ENCODE assay signal across 8 cellular contexts in genomic region chrX:53094584-53094908, GRCh38. TPM values are rescaled to one million over a fixed set of nuclear protein-coding genes. Genes with fewer than 3 reads are reported as not detected.
A peak's percentile ranks its signal among the peaks of the same experiment; 100 is the strongest.
DNase-seq lines count a peak whose midpoint lies in the region; ATAC-seq and TF ChIP-seq lines count a peak whose summit lies in the region.

No MANE protein-coding gene starts in this region.

- no peak for ATAC-seq in GM23338
- ATAC-seq in activated B cell treated with CpG ODN at 0.5 μM for 24 hours (ENCODE audit: low read depth): no peak

- H3K27me3 Mint-ChIP-seq in GM23338 (ENCODE audit: insufficient read depth, low read depth, poor library complexity) (peaks cover 4% of the 10 kb centered on the region), activated B cell treated with CpG ODN at 0.5 μM for 24 hours (no peaks in the 10 kb centered on the region), glutamatergic neuron (ENCODE audit: unreplicated experiment) (peaks cover 1% of the 10 kb centered on the region)

- H3K36me3 ChIP-seq in GM23338 (ENCODE audit: insufficient read depth) (no peaks in the 10 kb centered on the region), skeletal muscle tissue (ENCODE audit: control insufficient read depth in 3 of 3, insufficient read depth in 3 of 3, low read length in 3 of 3) (no peaks in the 10 kb centered on the region)

- DNase-seq in GM23338 (ENCODE audit: low spot score) (no peak), activated B cell treated with CpG ODN at 0.5 μM for 24 hours (no peak), glutamatergic neuron (no peak), NCI-H1930 (lab: John Stamatoyannopoulos, UW) (no peak), cerebellum (ENCODE audit: low spot score) (no peak), NCI-H526 treated with DMSO at 0.1 percent for 48 hours (lab: John Stamatoyannopoulos, UW) (no peak)
- no peak for DNase-seq in stimulated activated CD4-positive, alpha-beta T cell treated with anti-CD3 and anti-CD28 coated beads, Interleukin-2, amount 100 ng/mL, for 24 hours

- H3K4me1 ChIP-seq in GM23338 (ENCODE audit: insufficient read depth): no peaks in the 10 kb centered on the region
- H3K4me1 ChIP-seq in skeletal muscle tissue (ENCODE audit: control insufficient read depth in 3 of 3, insufficient read depth in 3 of 3, low read length in 3 of 3): peaks cover 0 to 9% (median 2%) of the 10 kb centered on the region in 3 donors

- TF ChIP-seq CTCF in GM23338 (conservative IDR thresholded peaks at IDR 0.05; ENCODE audit: low read depth in 2 of 2): no peak
- TF ChIP-seq CTCF in activated B cell treated with CpG ODN at 0.5 μM for 24 hours (IDR thresholded peaks at IDR 0.05): no peak
- no peak for TF ChIP-seq CTCF in glutamatergic neuron (IDR thresholded peaks at IDR 0.05; ENCODE audit: partially characterized antibody, unreplicated experiment)

- no peaks in the 10 kb centered on the region for H3K9me2 ChIP-seq in GM23338 (ENCODE audit: insufficient read depth)

- H3K4me3 ChIP-seq in GM23338 (peak overlapping the region; percentile 73), skeletal muscle tissue (ENCODE audit: low read length in 3 of 3) (peak overlapping the region; percentile 71 to 84 (median 81))

- H3K27me3 ChIP-seq in GM23338 (ENCODE audit: insufficient read depth) (no peaks in the 10 kb centered on the region), skeletal muscle tissue (ENCODE audit: control insufficient read depth in 3 of 3, insufficient read depth in 3 of 3, low read length in 3 of 3) (no peaks in the 10 kb centered on the region)

- peak overlapping the region; percentile 65 to 81 (median 74) for H3K9ac ChIP-seq in skeletal muscle tissue (ENCODE audit: low read depth in 1 of 3, low read length in 3 of 3)

- no peaks in the 10 kb centered on the region for H4K20me1 ChIP-seq in GM23338 (replicated peaks; ENCODE audit: insufficient read depth)

- H2AFZ ChIP-seq in GM23338: peak overlapping the region; percentile 86

- H3K27ac ChIP-seq in GM23338 (ENCODE audit: low read depth): no peak overlapping the region
- H3K27ac ChIP-seq in skeletal muscle tissue (ENCODE audit: low read depth, low read length): peak overlapping the region; percentile 66

- H3K79me2 ChIP-seq in GM23338 (replicated peaks; ENCODE audit: insufficient read depth): no peaks in the 10 kb centered on the region; the same call in 1 of the 2 replicates

- peak overlapping the region; percentile 84 for H3K4me2 ChIP-seq in GM23338

- H3K36me3 Mint-ChIP-seq in GM23338 (ENCODE audit: low read depth) (peaks cover 3% of the 10 kb centered on the region), activated B cell treated with CpG ODN at 0.5 μM for 24 hours (ENCODE audit: low read depth) (peaks cover 6% of the 10 kb centered on the region), glutamatergic neuron (ENCODE audit: unreplicated experiment) (no peaks in the 10 kb centered on the region)

- H3K27ac Mint-ChIP-seq in GM23338 (peak overlapping the region; percentile 84; the same call in 1 of the 2 replicates), activated B cell treated with CpG ODN at 0.5 μM for 24 hours (peak overlapping the region; percentile 85), glutamatergic neuron (ENCODE audit: unreplicated experiment) (peak overlapping the region; percentile 81)

- H3F3A ChIP-seq in GM23338 (replicated peaks; ENCODE audit: low read depth): no peaks in the 10 kb centered on the region

- CTCF ChIA-PET in activated B cell treated with CpG ODN at 0.5 μM for 24 hours (lab: Charles Lee): no interaction called here

- H3K4me3 Mint-ChIP-seq in GM23338: peak overlapping the region; percentile 94
- H3K4me3 Mint-ChIP-seq in activated B cell treated with CpG ODN at 0.5 μM for 24 hours: peak overlapping the region; percentile 88
- peak overlapping the region; percentile 95 for H3K4me3 Mint-ChIP-seq in glutamatergic neuron (ENCODE audit: unreplicated experiment)

- POLR2A ChIA-PET in activated B cell treated with CpG ODN at 0.5 μM for 24 hours (lab: Charles Lee): interaction anchor here (0.6 to 1.3 kb wide), 4 partner anchors 12 to 950 kb away, joined by 3 to 10 read pairs (median 4); partner anchors contain the start of genes PHF8 and TSPYL2

- H3K9me3 ChIP-seq in skeletal muscle tissue (ENCODE audit: control insufficient read depth in 3 of 3, low read length in 3 of 3): no peaks in the 10 kb centered on the region

- H3K9me3 Mint-ChIP-seq in GM23338 (no peaks in the 10 kb centered on the region), activated B cell treated with CpG ODN at 0.5 μM for 24 hours (no peaks in the 10 kb centered on the region), glutamatergic neuron (ENCODE audit: unreplicated experiment) (peaks cover 2% of the 10 kb centered on the region)

- H3K4me1 Mint-ChIP-seq in GM23338: peaks cover 11% of the 10 kb centered on the region; the same call in 2 of the 3 replicates
- H3K4me1 Mint-ChIP-seq in activated B cell treated with CpG ODN at 0.5 μM for 24 hours: peaks cover 16% of the 10 kb centered on the region
- peaks cover 4% of the 10 kb centered on the region for H3K4me1 Mint-ChIP-seq in glutamatergic neuron (ENCODE audit: low read depth, unreplicated experiment)

- intact Hi-C loops in activated B cell treated with CpG ODN at 0.5 μM for 24 hours (cut with micrococcal nuclease): loop anchor here (5.0 kb wide), 2 partner anchors 517 to 1088 kb away; partner anchors contain the start of gene FAM120C

TF ChIP-seq in GM23338, 12 proteins besides CTCF, POLR2A, EP300 and RAD21 (continues in another document):
- TF ChIP-seq EZH2phosphoT487 (IDR thresholded peaks at IDR 0.05; ENCODE audit: unreplicated experiment) (no peak), EZH2 (IDR thresholded peaks at IDR 0.05; ENCODE audit: low read depth, unreplicated experiment) (no peak), NANOG (IDR thresholded peaks at IDR 0.05; ENCODE audit: borderline replicate concordance) (no peak), ZNF114 (CRISPR knock-in tag; IDR thresholded peaks at IDR 0.05) (no peak), POLR2AphosphoS5 (IDR thresholded peaks at IDR 0.05; ENCODE audit: low read depth) (no peak), STAT1 (IDR thresholded peaks at IDR 0.05; ENCODE audit: unreplicated experiment) (no peak)
- TF ChIP-seq, protein P1, sequence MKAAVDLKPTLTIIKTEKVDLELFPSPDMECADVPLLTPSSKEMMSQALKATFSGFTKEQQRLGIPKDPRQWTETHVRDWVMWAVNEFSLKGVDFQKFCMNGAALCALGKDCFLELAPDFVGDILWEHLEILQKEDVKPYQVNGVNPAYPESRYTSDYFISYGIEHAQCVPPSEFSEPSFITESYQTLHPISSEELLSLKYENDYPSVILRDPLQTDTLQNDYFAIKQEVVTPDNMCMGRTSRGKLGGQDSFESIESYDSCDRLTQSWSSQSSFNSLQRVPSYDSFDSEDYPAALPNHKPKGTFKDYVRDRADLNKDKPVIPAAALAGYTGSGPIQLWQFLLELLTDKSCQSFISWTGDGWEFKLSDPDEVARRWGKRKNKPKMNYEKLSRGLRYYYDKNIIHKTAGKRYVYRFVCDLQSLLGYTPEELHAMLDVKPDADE (IDR thresholded peaks at IDR 0.05): no peak
- TF ChIP-seq, protein P2, sequence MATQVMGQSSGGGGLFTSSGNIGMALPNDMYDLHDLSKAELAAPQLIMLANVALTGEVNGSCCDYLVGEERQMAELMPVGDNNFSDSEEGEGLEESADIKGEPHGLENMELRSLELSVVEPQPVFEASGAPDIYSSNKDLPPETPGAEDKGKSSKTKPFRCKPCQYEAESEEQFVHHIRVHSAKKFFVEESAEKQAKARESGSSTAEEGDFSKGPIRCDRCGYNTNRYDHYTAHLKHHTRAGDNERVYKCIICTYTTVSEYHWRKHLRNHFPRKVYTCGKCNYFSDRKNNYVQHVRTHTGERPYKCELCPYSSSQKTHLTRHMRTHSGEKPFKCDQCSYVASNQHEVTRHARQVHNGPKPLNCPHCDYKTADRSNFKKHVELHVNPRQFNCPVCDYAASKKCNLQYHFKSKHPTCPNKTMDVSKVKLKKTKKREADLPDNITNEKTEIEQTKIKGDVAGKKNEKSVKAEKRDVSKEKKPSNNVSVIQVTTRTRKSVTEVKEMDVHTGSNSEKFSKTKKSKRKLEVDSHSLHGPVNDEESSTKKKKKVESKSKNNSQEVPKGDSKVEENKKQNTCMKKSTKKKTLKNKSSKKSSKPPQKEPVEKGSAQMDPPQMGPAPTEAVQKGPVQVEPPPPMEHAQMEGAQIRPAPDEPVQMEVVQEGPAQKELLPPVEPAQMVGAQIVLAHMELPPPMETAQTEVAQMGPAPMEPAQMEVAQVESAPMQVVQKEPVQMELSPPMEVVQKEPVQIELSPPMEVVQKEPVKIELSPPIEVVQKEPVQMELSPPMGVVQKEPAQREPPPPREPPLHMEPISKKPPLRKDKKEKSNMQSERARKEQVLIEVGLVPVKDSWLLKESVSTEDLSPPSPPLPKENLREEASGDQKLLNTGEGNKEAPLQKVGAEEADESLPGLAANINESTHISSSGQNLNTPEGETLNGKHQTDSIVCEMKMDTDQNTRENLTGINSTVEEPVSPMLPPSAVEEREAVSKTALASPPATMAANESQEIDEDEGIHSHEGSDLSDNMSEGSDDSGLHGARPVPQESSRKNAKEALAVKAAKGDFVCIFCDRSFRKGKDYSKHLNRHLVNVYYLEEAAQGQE (IDR thresholded peaks at IDR 0.05; ENCODE audit: unreplicated experiment): no peak

RNA-seq across cellular contexts. Expression of gene KANTR, which starts 0.6 kb away (rescaled TPM):
- 15.3 and 15.5 TPM in 2 replicates for total RNA-seq in GM23338 (2014; rRNA removed; shearing (Covaris generic))
- polyA plus RNA-seq in GM23338 (2016; fragmentation: Nextera tagmentation; extraction: Ambion mirVana): 5.4 and 6.4 TPM in 2 replicates
- total RNA-seq in activated B cell treated with CpG ODN at 0.5 μM for 24 hours: 11.2 and 12.0 TPM in 2 replicates
- 20.0 TPM for total RNA-seq in glutamatergic neuron (ENCODE audit: unreplicated experiment)
- total RNA-seq in skeletal muscle tissue: 12.0 TPM
- total RNA-seq in cerebellum: 53.1 TPM

RNA-seq across cellular contexts. Expression of gene TSPYL2, which starts 12.4 kb away (rescaled TPM):
- 9.9 and 13.4 TPM in 2 replicates for total RNA-seq in GM23338 (2014; rRNA removed; shearing (Covaris generic))
- polyA plus RNA-seq in GM23338 (2016; fragmentation: Nextera tagmentation; extraction: Ambion mirVana): 11.6 and 13.4 TPM in 2 replicates
- 48.2 and 49.7 TPM in 2 replicates for total RNA-seq in activated B cell treated with CpG ODN at 0.5 μM for 24 hours
- 10.2 TPM for total RNA-seq in glutamatergic neuron (ENCODE audit: unreplicated experiment)
- 7.3 TPM for total RNA-seq in skeletal muscle tissue
- total RNA-seq in cerebellum: 11.7 TPM

RNA-seq across cellular contexts. Expression of gene GPR173, which starts 46.0 kb away (rescaled TPM):
- total RNA-seq in GM23338 (2014; rRNA removed; shearing (Covaris generic)): 7.7 TPM in 2 replicates
- 0.92 and 0.94 TPM in 2 replicates for polyA plus RNA-seq in GM23338 (2016; fragmentation: Nextera tagmentation; extraction: Ambion mirVana)
- 0.10 and 0.16 TPM in 2 replicates for total RNA-seq in activated B cell treated with CpG ODN at 0.5 μM for 24 hours
- 85.3 TPM for total RNA-seq in glutamatergic neuron (ENCODE audit: unreplicated experiment)
- 2.1 TPM for total RNA-seq in skeletal muscle tissue
- total RNA-seq in cerebellum: 21.7 TPM
